14 cellular contexts compared by ENCODE assay signal in genomic region chr6:137495652-137496391, GRCh38. TPM values are rescaled to one million over a fixed set of nuclear protein-coding genes. Genes with fewer than 3 reads are reported as not detected.
A peak's percentile ranks its signal among the peaks of the same experiment; 100 is the strongest.
DNase-seq lines count a peak whose midpoint lies in the region; ATAC-seq and TF ChIP-seq lines count a peak whose summit lies in the region.
"Had no signal": no experiment of that assay in that cellular context is flagged by ENCODE, and none has a peak within 500 bp of the region (broad histone marks: within the 10 kb centered on the region; RNA-seq: fewer than 3 reads in every experiment).

No MANE protein-coding gene starts in this region.

- peak overlapping the region; percentile 81 for H3K4me3 Mint-ChIP-seq in natural killer cell treated with Interleukin-12 subunit alpha and Interleukin-12 subunit beta and Interleukin-15 and Interleukin-18, amount 100 ng/mL, for 72 hours
- H3K4me3 Mint-ChIP-seq in natural killer cell, result no peak overlapping the region
- H3K4me3 Mint-ChIP-seq in activated CD4-positive, alpha-beta memory T cell treated with anti-CD3 and anti-CD28 coated beads, Interleukin-2, amount 10 ng/mL, durations not matched to agents 7 days and 5 days, result peak overlapping the region; percentile 32

- no peaks in the 10 kb centered on the region for H3K9me3 ChIP-seq in iPS-15b (ENCODE audit: control insufficient read depth, insufficient read depth, low read length)

- no peaks in the 10 kb centered on the region for H3K36me3 ChIP-seq in iPS-15b (ENCODE audit: control insufficient read depth, insufficient read depth, low read length)
- H3K36me3 ChIP-seq: BLaER1 had no signal

- no peak for DNase-seq in natural killer cell treated with Interleukin-12 subunit alpha and Interleukin-12 subunit beta and Interleukin-15 and Interleukin-18, amount 100 ng/mL, for 72 hours (ENCODE audit: low spot score)
- DNase-seq in natural killer cell, result no peak
- no peak for DNase-seq in activated CD4-positive, alpha-beta memory T cell treated with anti-CD3 and anti-CD28 coated beads, Interleukin-2, amount 10 ng/mL, durations not matched to agents 7 days and 5 days
- DNase-seq in amygdala (lab: John Stamatoyannopoulos, UW), result no peak
- DNase-seq in NCI-H2196 treated with DMSO at 0.1 percent for 48 hours (lab: John Stamatoyannopoulos, UW; ENCODE audit: unreplicated experiment), result no peak
- DNase-seq in NCI-H1436 (lab: John Stamatoyannopoulos, UW), result no peak
- DNase-seq: GM23248; islet precursor cell; NCI-H1048; stimulated activated CD4-positive, alpha-beta T cell treated with anti-CD3 and anti-CD28 coated beads, Interleukin-15, amount 100 ng/mL, for 24 hours had no signal

- POLR2A ChIA-PET in activated CD4-positive, alpha-beta memory T cell treated with anti-CD3 and anti-CD28 coated beads, Interleukin-2, amount 10 ng/mL, durations not matched to agents 7 days and 5 days (lab: Charles Lee), result interaction anchor here (2.8 kb wide), 1 partner anchor 9 kb away, joined by 7 read pairs; no protein-coding TSS in a partner anchor

- peaks cover 50 to 72% of the 10 kb centered on the region in 2 donors for H3K27me3 Mint-ChIP-seq in natural killer cell treated with Interleukin-12 subunit alpha and Interleukin-12 subunit beta and Interleukin-15 and Interleukin-18, amount 100 ng/mL, for 72 hours
- peaks cover 70 to 71% of the 10 kb centered on the region in 2 donors for H3K27me3 Mint-ChIP-seq in natural killer cell (ENCODE audit: low read depth in 2 of 2)
- H3K27me3 Mint-ChIP-seq in activated CD4-positive, alpha-beta memory T cell treated with anti-CD3 and anti-CD28 coated beads, Interleukin-2, amount 10 ng/mL, durations not matched to agents 7 days and 5 days, result peaks cover 86% of the 10 kb centered on the region

- CTCF ChIA-PET in activated CD4-positive, alpha-beta memory T cell treated with anti-CD3 and anti-CD28 coated beads, Interleukin-2, amount 10 ng/mL, durations not matched to agents 7 days and 5 days (lab: Charles Lee), result interaction anchor here (2.2 kb wide), 1 partner anchor 93 kb away, joined by 10 read pairs; no protein-coding TSS in a partner anchor

- no peak overlapping the region for H3K27ac Mint-ChIP-seq in natural killer cell treated with Interleukin-12 subunit alpha and Interleukin-12 subunit beta and Interleukin-15 and Interleukin-18, amount 100 ng/mL, for 72 hours
- H3K27ac Mint-ChIP-seq in natural killer cell, result no peak overlapping the region
- peak overlapping the region; percentile 35 for H3K27ac Mint-ChIP-seq in activated CD4-positive, alpha-beta memory T cell treated with anti-CD3 and anti-CD28 coated beads, Interleukin-2, amount 10 ng/mL, durations not matched to agents 7 days and 5 days

- peaks cover 25% of the 10 kb centered on the region for H3K4me1 ChIP-seq in iPS-15b (ENCODE audit: control insufficient read depth, insufficient read depth, low read length)
- H3K4me1 ChIP-seq: BLaER1 had no signal

- no peaks in the 10 kb centered on the region for H3K9me3 Mint-ChIP-seq in natural killer cell treated with Interleukin-12 subunit alpha and Interleukin-12 subunit beta and Interleukin-15 and Interleukin-18, amount 100 ng/mL, for 72 hours
- no peaks in the 10 kb centered on the region for H3K9me3 Mint-ChIP-seq in natural killer cell
- no peaks in the 10 kb centered on the region for H3K9me3 Mint-ChIP-seq in activated CD4-positive, alpha-beta memory T cell treated with anti-CD3 and anti-CD28 coated beads, Interleukin-2, amount 10 ng/mL, durations not matched to agents 7 days and 5 days

- ATAC-seq in natural killer cell treated with Interleukin-12 subunit alpha and Interleukin-12 subunit beta and Interleukin-15 and Interleukin-18, amount 100 ng/mL, for 72 hours, result peak in 1 of 2 donors; percentile 7
- ATAC-seq in natural killer cell, result no peak
- no peak for ATAC-seq in GM19452 (IDR thresholded peaks at IDR 0.05; ENCODE audit: unreplicated experiment)

- H3K4me1 Mint-ChIP-seq in natural killer cell treated with Interleukin-12 subunit alpha and Interleukin-12 subunit beta and Interleukin-15 and Interleukin-18, amount 100 ng/mL, for 72 hours (ENCODE audit: low read depth in 2 of 2), result peaks cover 31 to 39% of the 10 kb centered on the region in 2 donors
- peaks cover 31 to 45% of the 10 kb centered on the region in 2 donors for H3K4me1 Mint-ChIP-seq in natural killer cell
- H3K4me1 Mint-ChIP-seq in activated CD4-positive, alpha-beta memory T cell treated with anti-CD3 and anti-CD28 coated beads, Interleukin-2, amount 10 ng/mL, durations not matched to agents 7 days and 5 days, result peaks cover 65% of the 10 kb centered on the region

- peaks cover 96% of the 10 kb centered on the region for H3K27me3 ChIP-seq in iPS-15b (ENCODE audit: control insufficient read depth, insufficient read depth, low read length)

- no peak for TF ChIP-seq CTCF in natural killer cell (IDR thresholded peaks at IDR 0.05)

- intact Hi-C loops in natural killer cell (cut with micrococcal nuclease), result no loop called here

- peak overlapping the region; percentile 79 for H3K4me3 ChIP-seq in iPS-15b (ENCODE audit: low read depth, low read length)
- H3K4me3 ChIP-seq: BLaER1, GM23248 had no signal

- peaks cover 10% of the 10 kb centered on the region for H3K36me3 Mint-ChIP-seq in natural killer cell treated with Interleukin-12 subunit alpha and Interleukin-12 subunit beta and Interleukin-15 and Interleukin-18, amount 100 ng/mL, for 72 hours
- H3K36me3 Mint-ChIP-seq in natural killer cell, result no peaks in the 10 kb centered on the region
- peaks cover 10% of the 10 kb centered on the region for H3K36me3 Mint-ChIP-seq in activated CD4-positive, alpha-beta memory T cell treated with anti-CD3 and anti-CD28 coated beads, Interleukin-2, amount 10 ng/mL, durations not matched to agents 7 days and 5 days (ENCODE audit: low read depth)

- no peak overlapping the region for H3K9ac ChIP-seq in iPS-15b (ENCODE audit: low read depth, low read length)
- H3K9ac ChIP-seq: BLaER1, GM23248 had no signal

RNA-seq across cellular contexts. Expression of gene OLIG3, which starts 1.6 kb away (rescaled TPM):
- under 1 TPM in 1 of 2 donors, not detected in 1; 0.81 TPM for total RNA-seq in natural killer cell treated with Interleukin-12 subunit alpha and Interleukin-12 subunit beta and Interleukin-15 and Interleukin-18, amount 100 ng/mL, for 72 hours
- not detected for total RNA-seq in natural killer cell
- under 1 TPM; 0.45 TPM for total RNA-seq in activated CD4-positive, alpha-beta memory T cell treated with anti-CD3 and anti-CD28 coated beads, Interleukin-2, amount 10 ng/mL, durations not matched to agents 7 days and 5 days
- total RNA-seq: cardiac septum, GM23248 had no signal
